In genomic region chr11:64117763-64118459, GRCh38 we compare ENCODE assay signal across 14 cellular contexts. TPM values are rescaled to one million over a fixed set of nuclear protein-coding genes. Genes with fewer than 3 reads are reported as not detected.
DNase-seq lines count a peak whose midpoint lies in the region; ATAC-seq and TF ChIP-seq lines count a peak whose summit lies in the region.
"Had no signal": no experiment of that assay in that cellular context is flagged by ENCODE, and none has a peak within 500 bp of the region (broad histone marks: within the 10 kb centered on the region; RNA-seq: fewer than 3 reads in every experiment).

No MANE protein-coding gene starts in this region.

- H3K4me3 ChIP-seq in neuronal stem cell (ENCODE audit: low read length in 2 of 2), result no peak overlapping the region
- H3K4me3 ChIP-seq: A549 had no signal

- in situ Hi-C loops in ACHN (cut with HindIII; ENCODE audit: low pct_ligation_motif_present, low pct_unique_long_range_greater_than_20kb, low sequenced_read_pairs), result no loop called here

- no peak overlapping the region for H3K9ac ChIP-seq in neuronal stem cell (ENCODE audit: low read depth, low read length, poor library complexity)

- no peak overlapping the region for H3K4me2 ChIP-seq in neuronal stem cell (ENCODE audit: insufficient read depth, low read length, poor library complexity, severe bottlenecking)
- H3K4me2 ChIP-seq: A549 had no signal

- H2BK120ac ChIP-seq in neuronal stem cell (ENCODE audit: low read depth, low read length), result peak overlapping the region; percentile 32

- H3K4me1 Mint-ChIP-seq in brain, result peaks cover 59% of the 10 kb centered on the region
- no peaks in the 10 kb centered on the region for H3K4me1 Mint-ChIP-seq in T-helper 17 cell
- H3K4me1 Mint-ChIP-seq in natural killer cell treated with Interleukin-12 subunit alpha and Interleukin-12 subunit beta and Interleukin-15 and Interleukin-18, amount 100 ng/mL, for 72 hours (ENCODE audit: low read depth in 2 of 2), result no peaks in the 10 kb centered on the region
- H3K4me1 Mint-ChIP-seq: CD14-positive monocyte had no signal

- no peaks in the 10 kb centered on the region for H3K9me3 Mint-ChIP-seq in brain
- H3K9me3 Mint-ChIP-seq in natural killer cell treated with Interleukin-12 subunit alpha and Interleukin-12 subunit beta and Interleukin-15 and Interleukin-18, amount 100 ng/mL, for 72 hours, result no peaks in the 10 kb centered on the region
- H3K9me3 Mint-ChIP-seq: CD14-positive monocyte; CD8-positive, alpha-beta T cell; HFFc6 had no signal

- H2AK5ac ChIP-seq in neuronal stem cell (ENCODE audit: low read depth, low read length), result peak overlapping the region; percentile 94

- peak overlapping the region in 1 of 5 experiments; percentile 19 for H3K4me3 Mint-ChIP-seq in brain
- no peak overlapping the region for H3K4me3 Mint-ChIP-seq in T-helper 17 cell
- no peak overlapping the region for H3K4me3 Mint-ChIP-seq in natural killer cell treated with Interleukin-12 subunit alpha and Interleukin-12 subunit beta and Interleukin-15 and Interleukin-18, amount 100 ng/mL, for 72 hours
- H3K4me3 Mint-ChIP-seq: CD14-positive monocyte; CD8-positive, alpha-beta T cell; HFFc6 had no signal

- H4K8ac ChIP-seq in neuronal stem cell (ENCODE audit: low read depth, low read length), result no peak overlapping the region

- no CpG with 5 or more reads among the region's 32 CpGs for WGBS in neuronal stem cell (ENCODE audit: extremely low coverage in 2 of 2, insufficient read length in 2 of 2, insufficient replicate concordance in 1 of 2), 2 donors

- peaks cover 0 to 4% of the 10 kb centered on the region in 2 donors for H3K36me3 ChIP-seq in neuronal stem cell (replicated peaks in 1 of 2; ENCODE audit: control insufficient read depth in 2 of 2, insufficient read depth in 2 of 2, low read length in 2 of 2)

- peak overlapping the region; percentile 56 for H4K91ac ChIP-seq in neuronal stem cell (ENCODE audit: low read depth, low read length, poor library complexity)

- no peak overlapping the region for H2BK12ac ChIP-seq in neuronal stem cell (ENCODE audit: low read length)

- no peak overlapping the region for H3K27ac ChIP-seq in neuronal stem cell (replicated peaks; ENCODE audit: low read length)
- H3K27ac ChIP-seq: A549 had no signal

- no peak overlapping the region for H3K4ac ChIP-seq in neuronal stem cell (ENCODE audit: low read length)

- no peak overlapping the region for H3K14ac ChIP-seq in neuronal stem cell (ENCODE audit: low read length)

- H3K27me3 ChIP-seq in neuronal stem cell (ENCODE audit: control insufficient read depth in 3 of 3, insufficient read depth in 3 of 3, low read depth in 1 of 3, low read length in 3 of 3), result peaks cover 0 to 4% (median 0%) of the 10 kb centered on the region in 3 experiments

- no peak for TF ChIP-seq CTCF in brain (conservative IDR thresholded peaks at IDR 0.05)

- peak overlapping the region in 4 of 5 experiments; percentile 17 to 99 (median 69) for H3K27ac Mint-ChIP-seq in brain
- no peak overlapping the region for H3K27ac Mint-ChIP-seq in T-helper 17 cell
- no peak overlapping the region for H3K27ac Mint-ChIP-seq in natural killer cell treated with Interleukin-12 subunit alpha and Interleukin-12 subunit beta and Interleukin-15 and Interleukin-18, amount 100 ng/mL, for 72 hours
- H3K27ac Mint-ChIP-seq: CD14-positive monocyte; CD8-positive, alpha-beta T cell; HFFc6 had no signal

- H3K23ac ChIP-seq in neuronal stem cell (ENCODE audit: low read depth, low read length, poor library complexity), result peak overlapping the region; percentile 43

- peaks cover 30% of the 10 kb centered on the region for H3K36me3 Mint-ChIP-seq in brain
- H3K36me3 Mint-ChIP-seq in T-helper 17 cell (ENCODE audit: low read depth), result no peaks in the 10 kb centered on the region
- H3K36me3 Mint-ChIP-seq in natural killer cell treated with Interleukin-12 subunit alpha and Interleukin-12 subunit beta and Interleukin-15 and Interleukin-18, amount 100 ng/mL, for 72 hours, result no peaks in the 10 kb centered on the region
- H3K36me3 Mint-ChIP-seq: CD14-positive monocyte; CD8-positive, alpha-beta T cell had no signal

- H2AFZ ChIP-seq in neuronal stem cell (ENCODE audit: low read length), result no peak overlapping the region

- H3K9me3 ChIP-seq in neuronal stem cell (replicated peaks in 1 of 2; ENCODE audit: control insufficient read depth in 2 of 2, insufficient read depth in 1 of 2, low read depth in 1 of 2, low read length in 2 of 2), result peaks cover 0 to 7% of the 10 kb centered on the region in 2 donors
- H3K9me3 ChIP-seq in T-helper 17 cell (ENCODE audit: control insufficient read depth, low read length, poor library complexity, severe bottlenecking), result no peaks in the 10 kb centered on the region
- H3K9me3 ChIP-seq: A549, Caco-2 had no signal

- DNase-seq in globus pallidus (ENCODE audit: low spot score), result peak; percentile 62
- DNase-seq in neuronal stem cell (ENCODE audit: low spot score), result no peak
- no peak for DNase-seq in T-helper 17 cell
- no peak for DNase-seq in natural killer cell treated with Interleukin-12 subunit alpha and Interleukin-12 subunit beta and Interleukin-15 and Interleukin-18, amount 100 ng/mL, for 72 hours (ENCODE audit: low spot score)
- no peak for DNase-seq in ACHN
- DNase-seq: Caco-2; CD8-positive, alpha-beta T cell; DMS53; GF-D8; HCEC 1CT; HFFc6 had no signal

- H2BK5ac ChIP-seq in neuronal stem cell (ENCODE audit: low read length), result no peak overlapping the region

- peak overlapping the region; percentile 54 for H3K18ac ChIP-seq in neuronal stem cell (ENCODE audit: low read length)

- no peaks in the 10 kb centered on the region for H3K79me1 ChIP-seq in neuronal stem cell (ENCODE audit: low read depth, low read length)

- H3K4me1 ChIP-seq in neuronal stem cell (ENCODE audit: control insufficient read depth in 2 of 2, insufficient read depth in 1 of 2, low read depth in 1 of 2, low read length in 2 of 2), result peaks cover 34 to 38% of the 10 kb centered on the region in 2 donors
- H3K4me1 ChIP-seq: A549, Caco-2 had no signal

- H2BK15ac ChIP-seq in neuronal stem cell (ENCODE audit: low read length), result peak overlapping the region; percentile 45

- H3K27me3 Mint-ChIP-seq in brain, result no peaks in the 10 kb centered on the region
- H3K27me3 Mint-ChIP-seq in T-helper 17 cell, result no peaks in the 10 kb centered on the region
- no peaks in the 10 kb centered on the region for H3K27me3 Mint-ChIP-seq in natural killer cell treated with Interleukin-12 subunit alpha and Interleukin-12 subunit beta and Interleukin-15 and Interleukin-18, amount 100 ng/mL, for 72 hours

- ATAC-seq in T-helper 17 cell, result no peak
- ATAC-seq in natural killer cell treated with Interleukin-12 subunit alpha and Interleukin-12 subunit beta and Interleukin-15 and Interleukin-18, amount 100 ng/mL, for 72 hours, result no peak
- ATAC-seq: A549; CD8-positive, alpha-beta T cell had no signal

RNA-seq across cellular contexts. Expression of gene MACROD1, which starts 48.0 kb away (rescaled TPM):
- 59.5 TPM for polyA plus RNA-seq in brain (ENCODE audit: insufficient read depth, low read depth, low replicate concordance)
- 20.5 TPM for polyA plus RNA-seq in neuronal stem cell (2013, experiment 1 of 2)
- polyA plus RNA-seq in neuronal stem cell (2013, experiment 2 of 2), result 20.6 TPM
- total RNA-seq in T-helper 17 cell, result 1 to 10 TPM; 3.9 to 7.5 TPM
- 10 to 100 TPM in 1 of 2 donors, 1 to 10 TPM in 1; 3.0 to 12.7 TPM for total RNA-seq in natural killer cell treated with Interleukin-12 subunit alpha and Interleukin-12 subunit beta and Interleukin-15 and Interleukin-18, amount 100 ng/mL, for 72 hours

Comparison
In these comparisons a context has a peak if more than half of its experiments do, and no peak if none do; other contexts are left out.
1. H3K27ac Mint-ChIP-seq: peak in brain (4 of 5); none in T-helper 17 cell (single experiment) and natural killer cell treated with Interleukin-12 subunit alpha and Interleukin-12 subunit beta and Interleukin-15 and Interleukin-18, amount 100 ng/mL, for 72 hours (0 of 2).